In genomic region chr11:4202749-4203148, GRCh38 we compare ENCODE assay signal across 16 cellular contexts.
DNase-seq lines count a peak whose midpoint lies in the region; ATAC-seq, FAIRE-seq and TF ChIP-seq lines count a peak whose summit lies in the region.
"Had no signal": no experiment of that assay in that cellular context is flagged by ENCODE, and none has a peak within 500 bp of the region (broad histone marks: within the 10 kb centered on the region; RNA-seq: fewer than 3 reads in every experiment).

No MANE protein-coding gene starts in this region.

- peak; percentile 23 for FAIRE-seq in bronchial epithelial cell (lab: Jason Lieb, UNC)
- FAIRE-seq: A204.1, GM12878, GM18507 had no signal

- H3K4me3 ChIP-seq in bronchial epithelial cell (ENCODE audit: low read depth, low read length) (no peak overlapping the region), lower leg skin (ENCODE audit: low read depth, poor library complexity, severe bottlenecking) (no peak overlapping the region), WERI-Rb-1 (ENCODE audit: low read depth, low read length) (no peak overlapping the region)
- H3K4me3 ChIP-seq: GM12878 had no signal

- no peaks in the 10 kb centered on the region for H3K36me3 ChIP-seq in bronchial epithelial cell (ENCODE audit: control insufficient read depth, insufficient read depth, low read length)
- no peaks in the 10 kb centered on the region for H3K36me3 ChIP-seq in WERI-Rb-1
- H3K36me3 ChIP-seq: BE2C had no signal

- TF ChIP-seq CTCF in bronchial epithelial cell (IDR thresholded peaks at IDR 0.05; ENCODE audit: insufficient read depth, low read length, severe bottlenecking) (no peak), lower leg skin (IDR thresholded peaks at IDR 0.05) (no peak), WERI-Rb-1 (IDR thresholded peaks at IDR 0.05; ENCODE audit: low read depth, low read length) (no peak)

- H3K27me3 ChIP-seq in bronchial epithelial cell (ENCODE audit: control insufficient read depth, insufficient read depth, low read length) = no peaks in the 10 kb centered on the region
- H3K27me3 ChIP-seq in WERI-Rb-1 (ENCODE audit: insufficient read depth, low read depth, severe bottlenecking) = peaks cover 72% of the 10 kb centered on the region
- H3K27me3 ChIP-seq: BE2C had no signal

- no peaks in the 10 kb centered on the region for H3K9me3 ChIP-seq in WERI-Rb-1 (ENCODE audit: severe bottlenecking)
- H3K9me3 ChIP-seq: BE2C had no signal

- no peak for TF ChIP-seq POLR2A in lower leg skin (IDR thresholded peaks at IDR 0.05)

- ATAC-seq in left cardiac atrium = peak; percentile 94 to 96
- ATAC-seq: GM12878 had no signal

- intact Hi-C loops in left cardiac atrium (cut with DNase I) (no loop called here), lower leg skin (cut with DNase I; ENCODE audit: low total_unique reads) (no loop called here)

- DNase-seq in bronchial epithelial cell (ENCODE audit: low read depth) = no peak
- DNase-seq in left cardiac atrium = no peak
- peak; percentile 57 for DNase-seq in islet precursor cell
- DNase-seq in lower leg skin (ENCODE audit: low spot score in 2 of 2) = no peak
- DNase-seq in medulla oblongata (ENCODE audit: extremely low spot score) = no peak
- no peak for DNase-seq in activated CD4-positive, alpha-beta T cell treated with anti-CD3 and anti-CD28 coated beads for 48 hours
- DNase-seq in WERI-Rb-1 = no peak
- DNase-seq: BE2C; CD4-positive, alpha-beta memory T cell; DMS79; HCEC 1CT; HFFc6 had no signal

- no peak overlapping the region for H3K27ac ChIP-seq in WERI-Rb-1
- H3K27ac ChIP-seq: C4-2B had no signal
